16 cellular contexts compared by ENCODE assay signal in genomic region chr6:98124176-98124575, GRCh38.
DNase-seq lines count a peak whose midpoint lies in the region; TF ChIP-seq lines count a peak whose summit lies in the region.
"Had no signal": no experiment of that assay in that cellular context is flagged by ENCODE, and none has a peak within 500 bp of the region (broad histone marks: within the 10 kb centered on the region; RNA-seq: fewer than 3 reads in every experiment).

No MANE protein-coding gene starts in this region.

- intact Hi-C loops in cardiac septum (cut with DNase I): no loop called here

- peak; percentile 6 for DNase-seq in ELR (ENCODE audit: low read depth)
- DNase-seq in RKO (ENCODE audit: low spot score): peak; percentile 63
- DNase-seq in astrocyte of the spinal cord (ENCODE audit: low read depth, low spot score): peak; percentile 56
- peak; percentile 56 for DNase-seq in kidney tubule cell (ENCODE audit: low spot score)
- DNase-seq in NCI-H187 (lab: John Stamatoyannopoulos, UW): no peak
- DNase-seq in cardiac septum (ENCODE audit: low spot score): no peak
- DNase-seq in putamen (ENCODE audit: low spot score): no peak
- no peak for DNase-seq in NCI-H187 treated with DMSO at 0.1 percent for 48 hours (lab: John Stamatoyannopoulos, UW)
- DNase-seq: Caco-2, HFFc6, NCI-H1105 treated with DMSO at 0.1 percent for 48 hours, NCI-H2029, NCI-H2171 treated with DMSO at 0.1 percent for 48 hours, NCI-H510A, NCI-H82 had no signal

- no peak for TF ChIP-seq CTCF in astrocyte of the spinal cord (IDR thresholded peaks at IDR 0.05; ENCODE audit: low read depth, low read length)

- in situ Hi-C loops in astrocyte of the spinal cord (cut with HindIII; ENCODE audit: low sequenced_read_pairs): no loop called here

- no peak overlapping the region for H3K4me3 ChIP-seq in astrocyte of the spinal cord (ENCODE audit: low read depth, low read length)
- H3K4me3 ChIP-seq: SJSA1 had no signal

Comparison
In these comparisons a context has a peak if more than half of its experiments do, and no peak if none do; other contexts are left out.
1. DNase-seq: peak in ELR (single experiment), RKO (single experiment), astrocyte of the spinal cord (single experiment) and kidney tubule cell (single experiment); none in NCI-H187 (0 of 2), cardiac septum (single experiment), putamen (single experiment) and NCI-H187 treated with DMSO at 0.1 percent for 48 hours (single experiment).